In the genomic region with DNA sequence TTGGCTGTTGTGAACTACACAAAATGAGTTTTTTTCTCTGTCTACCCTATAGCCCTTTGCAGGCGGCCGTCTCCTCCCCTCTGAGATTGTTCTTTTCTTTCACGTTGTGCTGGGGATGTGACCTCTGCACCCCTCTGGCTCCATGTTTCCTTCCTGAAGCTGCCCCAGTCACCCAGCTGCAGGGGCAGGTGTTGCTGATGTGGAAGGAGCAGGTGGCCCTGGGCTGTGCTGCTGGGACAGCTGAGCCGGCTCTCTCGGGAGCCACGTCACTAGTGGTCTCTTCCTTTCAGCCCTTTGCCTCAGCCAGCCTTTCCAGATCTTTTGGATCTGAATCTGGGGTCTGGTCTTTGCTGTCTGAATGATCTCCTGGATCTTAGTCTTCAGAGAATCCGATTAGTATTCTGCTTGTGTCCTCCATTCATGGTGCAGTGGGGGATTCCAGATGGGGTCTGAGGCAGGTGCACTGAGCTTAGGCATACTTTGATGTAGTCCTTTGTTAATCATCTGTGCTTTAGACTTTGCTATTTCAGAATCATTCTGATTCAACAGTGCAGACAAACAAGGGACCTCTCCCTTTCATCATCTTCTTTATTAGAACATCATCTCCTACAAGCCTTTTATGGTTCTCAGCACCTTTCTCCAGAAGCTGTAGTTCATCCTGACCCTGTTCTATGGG, we compare ENCODE assay signal across 20 cellular contexts. TPM values are rescaled to one million over a fixed set of nuclear protein-coding genes. Genes with fewer than 3 reads are reported as not detected.
DNase-seq lines count a peak whose midpoint lies in the region; ATAC-seq, FAIRE-seq and TF ChIP-seq lines count a peak whose summit lies in the region.
"Had no signal": no experiment of that assay in that cellular context is flagged by ENCODE, and none has a peak within 500 bp of the region (broad histone marks: within the 10 kb centered on the region; RNA-seq: fewer than 3 reads in every experiment).

No MANE protein-coding gene starts in this region.

- CTCF ChIA-PET in endothelial cell of umbilical vein (lab: Charles Lee) (interaction anchor here (1.8 to 2.0 kb wide), 4 partner anchors 13 to 377 kb away, joined by 5 to 9 read pairs (median 6); no protein-coding TSS in a partner anchor), WTC11 (lab: Charles Lee) (no interaction called here)

- no peak overlapping the region for H3K4me3 ChIP-seq in BLaER1 treated with 17β-estradiol and CSF1 and Interleukin-3, amounts not matched to agents 10 nM and 100 nM
- H3K4me3 ChIP-seq in endothelial cell of umbilical vein (replicated peaks in 1 of 3; ENCODE audit: insufficient read depth in 1 of 3, low read depth in 1 of 3, low read length in 3 of 3) (no peak overlapping the region), hepatocyte (no peak overlapping the region)
- H3K4me3 ChIP-seq: SK-N-MC had no signal

- no peak for ATAC-seq in WTC11
- no peak for ATAC-seq in foreskin keratinocyte
- ATAC-seq: CD8-positive, alpha-beta T cell; Panc1 had no signal

- 95% methylated on average over 7 of the region's 7 CpGs for WGBS in hepatocyte (ENCODE audit: low lambda C conversion rate, missing lambda C conversion rate)

- H3K4me1 ChIP-seq in BLaER1 treated with 17β-estradiol and CSF1 and Interleukin-3, amounts not matched to agents 10 nM and 100 nM = peaks cover 2 to 48% (median 38%) of the 10 kb centered on the region in 10 experiments; a peak in 19 of 20 replicates
- H3K4me1 ChIP-seq in endothelial cell of umbilical vein (ENCODE audit: control insufficient read depth, extremely low read depth, insufficient read depth, low read length) (peaks cover 3% of the 10 kb centered on the region), hepatocyte (ENCODE audit: insufficient read depth) (no peaks in the 10 kb centered on the region), foreskin keratinocyte (no peaks in the 10 kb centered on the region)

- H3K27me3 Mint-ChIP-seq in activated T-cell treated with anti-CD3 and anti-CD28 coated beads, Interleukin-2, amount 50 U/mL, for 24 hours = no peaks in the 10 kb centered on the region
- H3K27me3 Mint-ChIP-seq in WTC11 (ENCODE audit: low read depth) = no peaks in the 10 kb centered on the region
- H3K27me3 Mint-ChIP-seq: B cell had no signal

- no peak for FAIRE-seq in endothelial cell of umbilical vein (lab: Jason Lieb, UNC)
- FAIRE-seq: GM12892 had no signal

- H3K9me3 Mint-ChIP-seq in activated T-cell treated with anti-CD3 and anti-CD28 coated beads, Interleukin-2, amount 50 U/mL, for 24 hours = no peaks in the 10 kb centered on the region
- H3K9me3 Mint-ChIP-seq in WTC11 = no peaks in the 10 kb centered on the region
- H3K9me3 Mint-ChIP-seq: CD8-positive, alpha-beta T cell had no signal

- no peak for TF ChIP-seq POLR2A in endothelial cell of umbilical vein (IDR thresholded peaks at IDR 0.05; ENCODE audit: low read depth, low read length)

- peaks cover 2% of the 10 kb centered on the region for H3K4me1 Mint-ChIP-seq in activated T-cell treated with anti-CD3 and anti-CD28 coated beads, Interleukin-2, amount 50 U/mL, for 24 hours (ENCODE audit: low read depth)
- no peaks in the 10 kb centered on the region for H3K4me1 Mint-ChIP-seq in WTC11

- no peak for DNase-seq in activated T-cell treated with anti-CD3 and anti-CD28 coated beads, Interleukin-2, amount 50 U/mL, for 24 hours
- DNase-seq in activated T-cell treated with anti-CD3 and anti-CD28 coated beads for 4 hours (no peak), COLO668 (lab: John Stamatoyannopoulos, UW; ENCODE audit: unreplicated experiment) (peak; percentile 46), endothelial cell of umbilical vein (ENCODE audit: low read depth, low spot score) (peak; percentile 26), WTC11 (ENCODE audit: low spot score) (no peak), hepatocyte (ENCODE audit: low spot score) (no peak), foreskin keratinocyte (no peak)
- DNase-seq: CD8-positive, alpha-beta T cell; GF-D8; GOT3; KBM-7; NCI-H1417 treated with DMSO at 0.1 percent for 48 hours; NCI-H2029 treated with DMSO at 0.1 percent for 48 hours; NCI-H510A; NCI-H774 had no signal

- H3K36me3 ChIP-seq in BLaER1 treated with 17β-estradiol and CSF1 and Interleukin-3, amounts not matched to agents 10 nM and 100 nM = peaks cover 69 to 100% (median 98%) of the 10 kb centered on the region in 11 experiments
- H3K36me3 ChIP-seq in endothelial cell of umbilical vein (ENCODE audit: control insufficient read depth in 2 of 2, extremely low read depth in 1 of 2, insufficient read depth in 2 of 2, low read length in 2 of 2) (peaks cover 14 to 41% of the 10 kb centered on the region in 2 experiments), hepatocyte (replicated peaks; ENCODE audit: insufficient read depth, low read depth) (no peaks in the 10 kb centered on the region)

- H3K4me3 Mint-ChIP-seq in activated T-cell treated with anti-CD3 and anti-CD28 coated beads, Interleukin-2, amount 50 U/mL, for 24 hours = no peak overlapping the region
- H3K4me3 Mint-ChIP-seq in WTC11 = no peak overlapping the region
- H3K4me3 Mint-ChIP-seq: B cell; CD8-positive, alpha-beta T cell had no signal

- H4K20me1 ChIP-seq in BLaER1 treated with 17β-estradiol and CSF1 and Interleukin-3, amounts not matched to agents 10 nM and 100 nM = peaks cover 6 to 36% (median 16%) of the 10 kb centered on the region in 11 experiments; a peak in 16 of 22 replicates
- H4K20me1 ChIP-seq in endothelial cell of umbilical vein (replicated peaks; ENCODE audit: control insufficient read depth, extremely low read depth, insufficient read depth, low read length) (no peaks in the 10 kb centered on the region), hepatocyte (ENCODE audit: insufficient read depth, poor library complexity, severe bottlenecking) (no peaks in the 10 kb centered on the region)

- no peak overlapping the region for H2AFZ ChIP-seq in endothelial cell of umbilical vein (ENCODE audit: low read depth, low read length)
- no peak overlapping the region for H2AFZ ChIP-seq in hepatocyte

- peak overlapping the region in 8 of 11 experiments; percentile 20 to 80 (median 66); a peak in 14 of 22 replicates for H3K4me2 ChIP-seq in BLaER1 treated with 17β-estradiol and CSF1 and Interleukin-3, amounts not matched to agents 10 nM and 100 nM
- H3K4me2 ChIP-seq in endothelial cell of umbilical vein (ENCODE audit: insufficient read depth, low read length) = no peak overlapping the region
- no peak overlapping the region for H3K4me2 ChIP-seq in hepatocyte

- H3K9me3 ChIP-seq in BLaER1 treated with 17β-estradiol and CSF1 and Interleukin-3, amounts not matched to agents 10 nM and 100 nM (replicated peaks in 1 of 11) = peaks cover 0 to 4% (median 0%) of the 10 kb centered on the region in 11 experiments; a peak in 1 of 22 replicates
- H3K9me3 ChIP-seq in endothelial cell of umbilical vein (replicated peaks; ENCODE audit: control insufficient read depth, insufficient read depth, low read length) = no peaks in the 10 kb centered on the region
- no peaks in the 10 kb centered on the region for H3K9me3 ChIP-seq in hepatocyte (ENCODE audit: low read depth)

- H3K79me2 ChIP-seq in endothelial cell of umbilical vein (ENCODE audit: control insufficient read depth, insufficient read depth, low read length) (no peaks in the 10 kb centered on the region), hepatocyte (no peaks in the 10 kb centered on the region)

- POLR2A ChIA-PET in endothelial cell of umbilical vein (lab: Charles Lee) = no interaction called here
- POLR2A ChIA-PET in WTC11 (lab: Charles Lee) = no interaction called here

- dilution Hi-C loops in endothelial cell of umbilical vein (cut with MboI; ENCODE audit: extremely low pct_ligation_motif_present, low sequenced_read_pairs) = no loop called here

- intact Hi-C loops in endothelial cell of umbilical vein (cut with micrococcal nuclease) = no loop called here

- peaks cover 97% of the 10 kb centered on the region for H3K36me3 Mint-ChIP-seq in activated T-cell treated with anti-CD3 and anti-CD28 coated beads, Interleukin-2, amount 50 U/mL, for 24 hours (ENCODE audit: low read depth)
- H3K36me3 Mint-ChIP-seq in WTC11 = peaks cover 80% of the 10 kb centered on the region

- no peaks in the 10 kb centered on the region for H3K9me2 ChIP-seq in hepatocyte (replicated peaks; ENCODE audit: insufficient read depth)

- no peak overlapping the region for H3K27ac ChIP-seq in BLaER1 treated with 17β-estradiol and CSF1 and Interleukin-3, amounts not matched to agents 10 nM and 100 nM
- no peak overlapping the region for H3K27ac ChIP-seq in endothelial cell of umbilical vein (ENCODE audit: insufficient read depth, low read depth, low read length)
- no peak overlapping the region for H3K27ac ChIP-seq in hepatocyte
- H3K27ac ChIP-seq in foreskin keratinocyte = no peak overlapping the region
- H3K27ac ChIP-seq: SK-N-MC had no signal

- no peaks in the 10 kb centered on the region for H3K27me3 ChIP-seq in BLaER1 treated with 17β-estradiol and CSF1 and Interleukin-3, amounts not matched to agents 10 nM and 100 nM
- H3K27me3 ChIP-seq in endothelial cell of umbilical vein (ENCODE audit: control insufficient read depth in 2 of 2, insufficient read depth in 2 of 2, low read length in 2 of 2) (no peaks in the 10 kb centered on the region), hepatocyte (no peaks in the 10 kb centered on the region), foreskin keratinocyte (no peaks in the 10 kb centered on the region)

- peak overlapping the region; percentile 58 for H3K27ac Mint-ChIP-seq in activated T-cell treated with anti-CD3 and anti-CD28 coated beads, Interleukin-2, amount 50 U/mL, for 24 hours
- H3K27ac Mint-ChIP-seq in WTC11 = no peak overlapping the region
- H3K27ac Mint-ChIP-seq: B cell; CD8-positive, alpha-beta T cell had no signal

- TF ChIP-seq CTCF in endothelial cell of umbilical vein (IDR thresholded peaks at IDR 0.05; ENCODE audit: extremely low read depth in 1 of 2, insufficient read depth in 1 of 2, low read depth in 1 of 2, low read length in 2 of 2) (no peak), WTC11 (IDR thresholded peaks at IDR 0.05) (no peak), hepatocyte (IDR thresholded peaks at IDR 0.05; ENCODE audit: poor library complexity) (no peak), foreskin keratinocyte (conservative IDR thresholded peaks at IDR 0.05) (no peak)

- no TSS peak for BruUV-seq in endothelial cell of umbilical vein (replicated peaks; lab: Mats Ljungman, UMichigan)

- H3K9ac ChIP-seq in BLaER1 treated with 17β-estradiol and CSF1 and Interleukin-3, amounts not matched to agents 10 nM and 100 nM = 0 out of 22 replicates have a peak overlapping the region, but pooled peaks of 2 of the 11 experiments have one; percentile 2 to 14
- H3K9ac ChIP-seq in endothelial cell of umbilical vein (replicated peaks; ENCODE audit: extremely low read depth, insufficient read depth, low read length) = no peak overlapping the region

- no peaks in the 10 kb centered on the region for H3K9me1 ChIP-seq in endothelial cell of umbilical vein (replicated peaks; ENCODE audit: control insufficient read depth, extremely low read depth, insufficient read depth, low read length)

RNA-seq across cellular contexts. Expression of a gene that starts 31.4 kb away (rescaled TPM):
- 33.5 and 34.5 TPM in 2 replicates for total RNA-seq in endothelial cell of umbilical vein
- polyA plus RNA-seq in endothelial cell of umbilical vein = 16.1 and 21.7 TPM in 2 replicates
- 17.4 and 17.9 TPM in 2 replicates for polyA plus RNA-seq in endothelial cell of umbilical vein (2011; cell fraction: cytosol; rRNA removed)
- 25.9 and 31.7 TPM in 2 replicates for polyA plus RNA-seq in endothelial cell of umbilical vein (2011; cell fraction: nucleus; rRNA removed)
- polyA plus RNA-seq in endothelial cell of umbilical vein (2012) = 28.2 and 30.7 TPM in 2 replicates
- 36.0 and 36.2 TPM in 2 replicates for polyA minus RNA-seq in endothelial cell of umbilical vein
- 9.3 TPM for polyA minus RNA-seq in endothelial cell of umbilical vein (2011; cell fraction: cytosol; rRNA and poly(A)+ RNA removed)
- 13.2 and 19.9 TPM in 2 replicates for polyA minus RNA-seq in endothelial cell of umbilical vein (2011; cell fraction: nucleus; rRNA and poly(A)+ RNA removed)
- total RNA-seq in WTC11 (2021) = 18.8 to 22.1 TPM (median 21.2 TPM) in 3 replicates
- 42.0 and 46.9 TPM in 2 replicates for total RNA-seq in hepatocyte
- 17.9 and 20.0 TPM in 2 replicates for polyA plus RNA-seq in hepatocyte
- 29.5 and 32.8 TPM in 2 replicates for total RNA-seq in foreskin keratinocyte
- 8.0 and 8.7 TPM in 2 replicates for polyA plus RNA-seq in foreskin keratinocyte

RNA-seq across cellular contexts. Expression of a gene that starts 53.3 kb away (rescaled TPM):
- total RNA-seq in endothelial cell of umbilical vein (162 TPM in 2 replicates), WTC11 (2021) (79.0 to 98.1 TPM (median 91.8 TPM) in 3 replicates), hepatocyte (81.4 and 82.6 TPM in 2 replicates), foreskin keratinocyte (114 and 123 TPM in 2 replicates)
- polyA plus RNA-seq in endothelial cell of umbilical vein (267 and 300 TPM in 2 replicates), hepatocyte (180 and 219 TPM in 2 replicates), foreskin keratinocyte (208 and 222 TPM in 2 replicates)
- polyA plus RNA-seq in endothelial cell of umbilical vein (2011; cell fraction: cytosol; rRNA removed) = 289 and 303 TPM in 2 replicates
- polyA plus RNA-seq in endothelial cell of umbilical vein (2011; cell fraction: nucleus; rRNA removed) = 146 and 154 TPM in 2 replicates
- 312 and 357 TPM in 2 replicates for polyA plus RNA-seq in endothelial cell of umbilical vein (2012)
- 129 and 139 TPM in 2 replicates for polyA minus RNA-seq in endothelial cell of umbilical vein
- polyA minus RNA-seq in endothelial cell of umbilical vein (2011; cell fraction: cytosol; rRNA and poly(A)+ RNA removed) = 25.2 TPM
- 23.7 and 37.8 TPM in 2 replicates for polyA minus RNA-seq in endothelial cell of umbilical vein (2011; cell fraction: nucleus; rRNA and poly(A)+ RNA removed)

RNA-seq across cellular contexts. Expression of a gene that starts 58.6 kb away (rescaled TPM):
- total RNA-seq in endothelial cell of umbilical vein = 0.74 and 0.77 TPM in 2 replicates
- 0.46 and 0.59 TPM in 2 replicates for polyA plus RNA-seq in endothelial cell of umbilical vein
- 0.61 and 0.66 TPM in 2 replicates for polyA plus RNA-seq in endothelial cell of umbilical vein (2011; cell fraction: cytosol; rRNA removed)
- polyA plus RNA-seq in endothelial cell of umbilical vein (2011; cell fraction: nucleus; rRNA removed) = 0.63 and 0.97 TPM in 2 replicates
- polyA plus RNA-seq in endothelial cell of umbilical vein (2012) = 0.82 and 1.1 TPM in 2 replicates
- 0.23 and 0.58 TPM in 2 replicates for polyA minus RNA-seq in endothelial cell of umbilical vein
- polyA minus RNA-seq in endothelial cell of umbilical vein (2011; cell fraction: cytosol; rRNA and poly(A)+ RNA removed) = 0.41 TPM
- 0.24 and 0.29 TPM in 2 replicates for polyA minus RNA-seq in endothelial cell of umbilical vein (2011; cell fraction: nucleus; rRNA and poly(A)+ RNA removed)
- total RNA-seq in WTC11 (2021) = 0.27 to 0.39 TPM (median 0.28 TPM) in 3 replicates
- total RNA-seq in hepatocyte = 1.4 and 1.7 TPM in 2 replicates
- 1.5 and 3.1 TPM in 2 replicates for polyA plus RNA-seq in hepatocyte
- 0.95 and 1.1 TPM in 2 replicates for total RNA-seq in foreskin keratinocyte
- polyA plus RNA-seq in foreskin keratinocyte = 0.80 and 1.0 TPM in 2 replicates

Comparison
In these comparisons a context has a peak if more than half of its experiments do, and no peak if none do; other contexts are left out.
1. DNase-seq: peak in COLO668 (single experiment) and endothelial cell of umbilical vein (single experiment); none in activated T-cell treated with anti-CD3 and anti-CD28 coated beads, Interleukin-2, amount 50 U/mL, for 24 hours (single experiment), activated T-cell treated with anti-CD3 and anti-CD28 coated beads for 4 hours (single experiment), WTC11 (single experiment), hepatocyte (single experiment) and foreskin keratinocyte (0 of 2).
2. H3K4me2 ChIP-seq: peak in BLaER1 treated with 17β-estradiol and CSF1 and Interleukin-3, amounts not matched to agents 10 nM and 100 nM (8 of 11); none in endothelial cell of umbilical vein (single experiment) and hepatocyte (single experiment).